10 cellular contexts compared by ENCODE assay signal in genomic region chr15:85554852-85555521, GRCh38.
DNase-seq lines count a peak whose midpoint lies in the region; ATAC-seq and TF ChIP-seq lines count a peak whose summit lies in the region.
"Had no signal": no experiment of that assay in that cellular context is flagged by ENCODE, and none has a peak within 500 bp of the region (broad histone marks: within the 10 kb centered on the region; RNA-seq: fewer than 3 reads in every experiment).

No MANE protein-coding gene starts in this region.

- peaks cover 42% of the 10 kb centered on the region for H3K4me1 Mint-ChIP-seq in CD8-positive, alpha-beta T cell (ENCODE audit: low read depth)

- no peak overlapping the region for H3K27ac ChIP-seq in CD8-positive, alpha-beta T cell (ENCODE audit: low read depth, low read length)
- peak overlapping the region; percentile 66 for H3K27ac ChIP-seq in HL-60 (replicated peaks)

- peaks cover 4% of the 10 kb centered on the region for H3K4me1 ChIP-seq in CD8-positive, alpha-beta T cell (ENCODE audit: insufficient read depth, low read length)

- intact Hi-C loops in CD8-positive, alpha-beta T cell (cut with DNase I, micrococcal nuclease) = no loop called here

- ATAC-seq in CD8-positive, alpha-beta T cell = no peak
- ATAC-seq in GM19467 (IDR thresholded peaks at IDR 0.05; ENCODE audit: unreplicated experiment) (peak; percentile 48), GM21717 (IDR thresholded peaks at IDR 0.05; ENCODE audit: unreplicated experiment) (no peak), GM19035 (IDR thresholded peaks at IDR 0.05; ENCODE audit: unreplicated experiment) (no peak), SK-N-SH treated with all-trans-retinoic acid at 6 μM for 48 hours (no peak)
- ATAC-seq: K562 had no signal

- no peak for DNase-seq in CD8-positive, alpha-beta T cell
- DNase-seq in HL-60 (ENCODE audit: low read depth in 1 of 2, low spot score in 1 of 2) = peak; percentile 77 to 82
- DNase-seq in fibroblast of villous mesenchyme (ENCODE audit: low read depth) = peak; percentile 39
- no peak for DNase-seq in SW480 (ENCODE audit: low spot score)
- DNase-seq: stimulated activated CD4-positive, alpha-beta T cell treated with anti-CD3 and anti-CD28 coated beads, Interleukin-15, amount 100 ng/mL, for 24 hours had no signal

- H3K27me3 ChIP-seq in CD8-positive, alpha-beta T cell (ENCODE audit: insufficient read depth, low read length) = no peaks in the 10 kb centered on the region
- no peaks in the 10 kb centered on the region for H3K27me3 ChIP-seq in HL-60 (ENCODE audit: insufficient read depth, poor library complexity, severe bottlenecking)

- H3K27me3 Mint-ChIP-seq in CD8-positive, alpha-beta T cell (ENCODE audit: low read depth) = no peaks in the 10 kb centered on the region

- H3K27ac Mint-ChIP-seq in CD8-positive, alpha-beta T cell = peak overlapping the region; percentile 53

- CTCF ChIA-PET in CD8-positive, alpha-beta T cell (lab: Charles Lee) = interaction anchor here (1.0 kb wide), 1 partner anchor 11 kb away, joined by 3 read pairs; no protein-coding TSS in a partner anchor

- no peak overlapping the region for H3K4me3 Mint-ChIP-seq in CD8-positive, alpha-beta T cell

- no peaks in the 10 kb centered on the region for H3K36me3 ChIP-seq in CD8-positive, alpha-beta T cell (ENCODE audit: insufficient read depth, low read length)

- H3K4me3 ChIP-seq in CD8-positive, alpha-beta T cell (ENCODE audit: low read depth, low read length) = no peak overlapping the region
- H3K4me3 ChIP-seq in HL-60 (replicated peaks; ENCODE audit: insufficient read depth, low read length) (peak overlapping the region; percentile 36), fibroblast of villous mesenchyme (ENCODE audit: low read depth, low read length) (no peak overlapping the region)
- H3K4me3 ChIP-seq: K562 had no signal

- POLR2A ChIA-PET in CD8-positive, alpha-beta T cell (lab: Charles Lee) = interaction anchor here (1.0 to 1.3 kb wide), 3 partner anchors 17 to 46 kb away, joined by 3 read pairs; no protein-coding TSS in a partner anchor

- H3K9me3 ChIP-seq in CD8-positive, alpha-beta T cell (ENCODE audit: low read length) = no peaks in the 10 kb centered on the region

- H3K36me3 Mint-ChIP-seq in CD8-positive, alpha-beta T cell = peaks cover 43% of the 10 kb centered on the region

- no peak for TF ChIP-seq CTCF in CD8-positive, alpha-beta T cell (IDR thresholded peaks at IDR 0.05)
- TF ChIP-seq CTCF in HL-60 (IDR thresholded peaks at IDR 0.05; ENCODE audit: insufficient read depth, low read length) (no peak), fibroblast of villous mesenchyme (IDR thresholded peaks at IDR 0.05; ENCODE audit: insufficient read depth, low read depth, low read length) (no peak)

- no peaks in the 10 kb centered on the region for H3K9me3 Mint-ChIP-seq in CD8-positive, alpha-beta T cell

TF ChIP-seq in SK-N-SH treated with all-trans-retinoic acid at 6 μM for 48 hours, 23 proteins besides CTCF, POLR2A, EP300 and RAD21:
- TF ChIP-seq TSHZ2 (CRISPR knock-in tag; IDR thresholded peaks at IDR 0.05) (no peak), ZFP3 (CRISPR knock-in tag; IDR thresholded peaks at IDR 0.05) (no peak), ESRRG (CRISPR knock-in tag; IDR thresholded peaks at IDR 0.05) (no peak), ZNF565 (CRISPR knock-in tag; conservative IDR thresholded peaks at IDR 0.05; ENCODE audit: low read depth) (no peak), POU6F1 (CRISPR knock-in tag; IDR thresholded peaks at IDR 0.05; ENCODE audit: borderline replicate concordance, low read depth) (no peak), CSRNP3 (CRISPR knock-in tag; IDR thresholded peaks at IDR 0.05) (no peak)

Comparison
In these comparisons a context has a peak if more than half of its experiments do, and no peak if none do; other contexts are left out.
1. DNase-seq: peak in HL-60 (2 of 2) and fibroblast of villous mesenchyme (single experiment); none in CD8-positive, alpha-beta T cell (0 of 7) and SW480 (single experiment).